Comparison of ENCODE assay signal across 24 cellular contexts in genomic region chr10:11864727-11865126, GRCh38.
"Had no signal": no experiment of that assay in that cellular context is flagged by ENCODE, and none has a peak within 500 bp of the region (broad histone marks: within the 10 kb centered on the region; RNA-seq: fewer than 3 reads in every experiment).

No MANE protein-coding gene starts in this region.

- H3K4me3 Mint-ChIP-seq: activated CD4-positive, alpha-beta memory T cell treated with anti-CD3 and anti-CD28 coated beads, Interleukin-2, amount 10 ng/mL, durations not matched to agents 7 days and 5 days; activated T-helper 1 cell treated with anti-CD3 and anti-CD28 coated beads, Interleukin-12 subunit alpha, Interleukin-12 subunit beta, Interleukin-2, Interleukin-4 antibody, amounts not matched to agents 30 ng/mL and 10 ng/mL and 1 ng/mL, durations not matched to agents 14 hours and 24 hours and 36 hours; neural progenitor cell had no signal

- H3K4me1 ChIP-seq: lower lobe of right lung, psoas muscle, right atrium auricular region, transverse colon, vagina had no signal

- H3K9me3 Mint-ChIP-seq: activated CD4-positive, alpha-beta memory T cell treated with anti-CD3 and anti-CD28 coated beads, Interleukin-2, amount 10 ng/mL, durations not matched to agents 7 days and 5 days; activated CD4-positive, alpha-beta T cell treated with anti-CD3 and anti-CD28 coated beads, Interleukin-2, amount 10 ng/mL, durations not matched to agents 24 days and 14 days; activated naive CD4-positive, alpha-beta T cell treated with anti-CD3 and anti-CD28 coated beads, Interleukin-2, amount 50 U/mL, for 72 hours; activated T-helper 1 cell treated with anti-CD3 and anti-CD28 coated beads, Interleukin-12 subunit alpha, Interleukin-12 subunit beta, Interleukin-2, Interleukin-4 antibody, amounts not matched to agents 30 ng/mL and 10 ng/mL and 1 ng/mL, durations not matched to agents 14 hours and 24 hours and 36 hours; naive B cell; neural progenitor cell had no signal

- DNase-seq: activated CD4-positive, alpha-beta memory T cell treated with anti-CD3 and anti-CD28 coated beads, Interleukin-2, amount 10 ng/mL, durations not matched to agents 7 days and 5 days; activated CD4-positive, alpha-beta T cell treated with anti-CD3 and anti-CD28 coated beads, Interleukin-2, amount 10 ng/mL, durations not matched to agents 24 days and 14 days; brain microvascular endothelial cell; central memory CD4-positive, alpha-beta T cell; cortex of kidney; heart left ventricle; left colon; lower lobe of right lung; mesendoderm; naive B cell; psoas muscle; stimulated activated CD4-positive, alpha-beta T cell treated with anti-CD3 and anti-CD28 coated beads, Interleukin-1b, Interleukin-23, amount 100 ng/mL, for 48 hours; SW 1271; T-helper 2 cell; transverse colon had no signal

- H3K36me3 Mint-ChIP-seq: activated naive CD4-positive, alpha-beta T cell treated with anti-CD3 and anti-CD28 coated beads, Interleukin-2, amount 50 U/mL, for 72 hours; naive B cell; neural progenitor cell had no signal

- H3K36me3 ChIP-seq: brain microvascular endothelial cell, neural progenitor cell, right atrium auricular region, vagina had no signal

- H3K27ac ChIP-seq: brain microvascular endothelial cell, epithelial cell of prostate, heart left ventricle, lower lobe of right lung, neural progenitor cell, psoas muscle, right atrium auricular region, transverse colon, vagina, VCaP had no signal

- H3K4me3 ChIP-seq: heart left ventricle, lower lobe of right lung, neural progenitor cell, psoas muscle, right atrium auricular region, skin epidermis, transverse colon, vagina had no signal

- H3K27me3 Mint-ChIP-seq: naive B cell had no signal

- H3K9me3 ChIP-seq: lower lobe of right lung, psoas muscle, right atrium auricular region, transverse colon, vagina had no signal

- H3K27ac Mint-ChIP-seq: activated CD4-positive, alpha-beta memory T cell treated with anti-CD3 and anti-CD28 coated beads, Interleukin-2, amount 10 ng/mL, durations not matched to agents 7 days and 5 days; activated CD4-positive, alpha-beta T cell treated with anti-CD3 and anti-CD28 coated beads, Interleukin-2, amount 10 ng/mL, durations not matched to agents 24 days and 14 days; activated naive CD4-positive, alpha-beta T cell treated with anti-CD3 and anti-CD28 coated beads, Interleukin-2, amount 50 U/mL, for 72 hours; activated T-helper 1 cell treated with anti-CD3 and anti-CD28 coated beads, Interleukin-12 subunit alpha, Interleukin-12 subunit beta, Interleukin-2, Interleukin-4 antibody, amounts not matched to agents 30 ng/mL and 10 ng/mL and 1 ng/mL, durations not matched to agents 14 hours and 24 hours and 36 hours; neural progenitor cell had no signal

- H3K27me3 ChIP-seq: brain microvascular endothelial cell, heart left ventricle, neural progenitor cell, right atrium auricular region, transverse colon, vagina had no signal

- ATAC-seq: activated CD4-positive, CD25-positive, alpha-beta regulatory T cell treated with anti-CD3 and anti-CD28 coated beads, Interleukin-2, amount 50 U/mL, for 24 hours; activated naive CD4-positive, alpha-beta T cell treated with anti-CD3 and anti-CD28 coated beads, Interleukin-2, amount 50 U/mL, for 72 hours; heart left ventricle; left colon; lower lobe of right lung; psoas muscle had no signal
